Comparison of ENCODE assay signal across 30 cellular contexts in the genomic region with DNA sequence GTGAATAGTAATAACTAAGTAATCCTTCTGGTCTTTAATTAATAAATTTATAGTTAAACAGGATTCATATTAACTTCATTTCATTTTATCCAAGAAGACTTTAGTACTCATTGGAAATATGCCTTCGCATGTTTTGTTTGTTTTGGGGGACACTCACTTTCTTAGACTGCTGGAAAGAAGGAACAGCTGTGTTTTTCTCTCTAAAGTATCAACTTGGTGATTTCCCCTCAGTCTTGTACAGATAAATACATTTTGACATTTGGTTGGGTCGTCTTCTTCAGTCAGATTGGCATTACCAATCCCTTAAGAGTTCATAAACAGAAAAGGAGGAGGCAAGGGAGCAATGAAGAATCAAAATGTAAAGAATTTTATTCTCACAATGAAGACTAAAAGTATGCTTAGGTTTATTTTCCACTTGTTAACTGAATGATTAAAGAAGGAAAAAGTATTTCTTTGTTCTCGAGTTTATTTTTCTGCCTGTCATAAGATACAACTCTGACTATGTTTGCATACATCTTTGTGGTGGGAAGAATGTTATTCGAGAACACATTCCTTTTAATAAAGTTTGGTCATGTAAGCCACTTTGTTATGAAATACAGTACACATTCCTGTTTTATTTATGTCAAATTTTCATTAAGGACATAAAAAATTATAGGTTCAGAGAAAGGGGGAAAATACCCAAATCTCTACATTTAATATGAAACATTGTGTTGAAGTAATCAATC.
"Had no signal": no experiment of that assay in that cellular context is flagged by ENCODE, and none has a peak within 500 bp of the region (broad histone marks: within the 10 kb centered on the region; RNA-seq: fewer than 3 reads in every experiment).

No MANE protein-coding gene starts in this region.

- H3K9me3 Mint-ChIP-seq: activated CD4-positive, alpha-beta memory T cell treated with anti-CD3 and anti-CD28 coated beads, Interleukin-2, amount 10 ng/mL, durations not matched to agents 7 days and 5 days; activated CD4-positive, alpha-beta T cell treated with anti-CD3 and anti-CD28 coated beads, Interleukin-2, amount 10 ng/mL, durations not matched to agents 7 days and 5 days; activated naive CD4-positive, alpha-beta T cell treated with anti-CD3 and anti-CD28 coated beads, Interleukin-2, amount 10 ng/mL, durations not matched to agents 7 days and 5 days; activated naive CD8-positive, alpha-beta T cell treated with anti-CD3 and anti-CD28 coated beads, Interleukin-2, amount 10 ng/mL, durations not matched to agents 7 days and 5 days; activated T-cell treated with anti-CD3 and anti-CD28 coated beads, Interleukin-2, amount 50 U/mL, for 24 hours; memory B cell; neural crest cell; stimulated activated naive CD8-positive, alpha-beta T cell treated with anti-CD3 and anti-CD28 coated beads, Interleukin-15, Interleukin-2, amounts not matched to agents 100 ng/mL and 50 ng/mL, for 24 hours; WTC11 had no signal

- H3K4me1 Mint-ChIP-seq: activated CD4-positive, alpha-beta memory T cell treated with anti-CD3 and anti-CD28 coated beads, Interleukin-2, amount 10 ng/mL, durations not matched to agents 7 days and 5 days; activated CD4-positive, alpha-beta T cell treated with anti-CD3 and anti-CD28 coated beads, Interleukin-2, amount 10 ng/mL, durations not matched to agents 7 days and 5 days; activated naive CD4-positive, alpha-beta T cell treated with anti-CD3 and anti-CD28 coated beads, Interleukin-2, amount 10 ng/mL, durations not matched to agents 7 days and 5 days; activated naive CD8-positive, alpha-beta T cell treated with anti-CD3 and anti-CD28 coated beads, Interleukin-2, amount 10 ng/mL, durations not matched to agents 7 days and 5 days; immature natural killer cell; naive thymus-derived CD8-positive, alpha-beta T cell; neural crest cell; T-helper 17 cell had no signal

- H3K4me1 ChIP-seq: heart left ventricle had no signal

- H3K27ac ChIP-seq: epithelial cell of prostate, esophagus squamous epithelium, heart left ventricle, thoracic aorta had no signal

- H3K27me3 ChIP-seq: esophagus squamous epithelium, heart left ventricle had no signal

- ATAC-seq: heart left ventricle; naive thymus-derived CD8-positive, alpha-beta T cell; right cardiac atrium; T-helper 17 cell; WTC11 had no signal

- H3K27ac Mint-ChIP-seq: activated CD4-positive, alpha-beta memory T cell treated with anti-CD3 and anti-CD28 coated beads, Interleukin-2, amount 10 ng/mL, durations not matched to agents 7 days and 5 days; activated CD4-positive, alpha-beta T cell treated with anti-CD3 and anti-CD28 coated beads, Interleukin-2, amount 10 ng/mL, durations not matched to agents 7 days and 5 days; activated naive CD4-positive, alpha-beta T cell treated with anti-CD3 and anti-CD28 coated beads, Interleukin-2, amount 10 ng/mL, durations not matched to agents 7 days and 5 days; activated naive CD8-positive, alpha-beta T cell treated with anti-CD3 and anti-CD28 coated beads, Interleukin-2, amount 10 ng/mL, durations not matched to agents 7 days and 5 days; activated T-cell treated with anti-CD3 and anti-CD28 coated beads, Interleukin-2, amount 50 U/mL, for 24 hours; immature natural killer cell; memory B cell; naive thymus-derived CD8-positive, alpha-beta T cell; stimulated activated naive CD8-positive, alpha-beta T cell treated with anti-CD3 and anti-CD28 coated beads, Interleukin-15, Interleukin-2, amounts not matched to agents 100 ng/mL and 50 ng/mL, for 24 hours; T-helper 17 cell; WTC11 had no signal

- H3K4me3 ChIP-seq: esophagus squamous epithelium, heart left ventricle, thoracic aorta had no signal

- H3K4me3 Mint-ChIP-seq: activated CD4-positive, alpha-beta memory T cell treated with anti-CD3 and anti-CD28 coated beads, Interleukin-2, amount 10 ng/mL, durations not matched to agents 7 days and 5 days; activated CD4-positive, alpha-beta T cell treated with anti-CD3 and anti-CD28 coated beads, Interleukin-2, amount 10 ng/mL, durations not matched to agents 7 days and 5 days; activated naive CD4-positive, alpha-beta T cell treated with anti-CD3 and anti-CD28 coated beads, Interleukin-2, amount 10 ng/mL, durations not matched to agents 7 days and 5 days; activated naive CD8-positive, alpha-beta T cell treated with anti-CD3 and anti-CD28 coated beads, Interleukin-2, amount 10 ng/mL, durations not matched to agents 7 days and 5 days; activated T-cell treated with anti-CD3 and anti-CD28 coated beads, Interleukin-2, amount 50 U/mL, for 24 hours; immature natural killer cell; memory B cell; naive thymus-derived CD8-positive, alpha-beta T cell; neural crest cell; stimulated activated naive CD8-positive, alpha-beta T cell treated with anti-CD3 and anti-CD28 coated beads, Interleukin-15, Interleukin-2, amounts not matched to agents 100 ng/mL and 50 ng/mL, for 24 hours; T-helper 17 cell; WTC11 had no signal

- DNase-seq: activated CD4-positive, alpha-beta memory T cell treated with anti-CD3 and anti-CD28 coated beads, Interleukin-2, amount 10 ng/mL, durations not matched to agents 7 days and 5 days; activated CD4-positive, alpha-beta T cell treated with anti-CD3 and anti-CD28 coated beads for 1 hour; activated CD4-positive, alpha-beta T cell treated with anti-CD3 and anti-CD28 coated beads, Interleukin-2, amount 10 ng/mL, durations not matched to agents 7 days and 5 days; activated CD8-positive, alpha-beta memory T cell treated with anti-CD3 and anti-CD28 coated beads, Interleukin-2, amount 50 U/mL, for 48 hours; activated gamma-delta T cell; activated naive CD4-positive, alpha-beta T cell treated with anti-CD3 and anti-CD28 coated beads, Interleukin-2, amount 10 ng/mL, durations not matched to agents 7 days and 5 days; activated naive CD8-positive, alpha-beta T cell treated with anti-CD3 and anti-CD28 coated beads, Interleukin-2, amount 10 ng/mL, durations not matched to agents 7 days and 5 days; activated T-cell treated with anti-CD3 and anti-CD28 coated beads, Interleukin-2, amount 50 U/mL, for 24 hours; amniotic stem cell; caudate nucleus; effector CD8-positive, alpha-beta T cell; esophagus squamous epithelium; foreskin fibroblast; heart left ventricle; hypothalamus; immature natural killer cell; midbrain; naive thymus-derived CD8-positive, alpha-beta T cell; nucleus accumbens; right cardiac atrium; stimulated activated CD4-positive, alpha-beta T cell treated with anti-CD3 and anti-CD28 coated beads, Interleukin-2, amount 100 ng/mL, for 48 hours; T-helper 17 cell; T1000; trophoblast cell had no signal

- H3K36me3 ChIP-seq: esophagus squamous epithelium, heart left ventricle, thoracic aorta had no signal

- H3K36me3 Mint-ChIP-seq: activated naive CD4-positive, alpha-beta T cell treated with anti-CD3 and anti-CD28 coated beads, Interleukin-2, amount 10 ng/mL, durations not matched to agents 7 days and 5 days; activated naive CD8-positive, alpha-beta T cell treated with anti-CD3 and anti-CD28 coated beads, Interleukin-2, amount 10 ng/mL, durations not matched to agents 7 days and 5 days; immature natural killer cell; memory B cell; naive thymus-derived CD8-positive, alpha-beta T cell; WTC11 had no signal

- H3K9me3 ChIP-seq: esophagus squamous epithelium, heart left ventricle, thoracic aorta had no signal

- H3K27me3 Mint-ChIP-seq: activated CD4-positive, alpha-beta T cell treated with anti-CD3 and anti-CD28 coated beads, Interleukin-2, amount 10 ng/mL, durations not matched to agents 7 days and 5 days; activated naive CD4-positive, alpha-beta T cell treated with anti-CD3 and anti-CD28 coated beads, Interleukin-2, amount 10 ng/mL, durations not matched to agents 7 days and 5 days; stimulated activated naive CD8-positive, alpha-beta T cell treated with anti-CD3 and anti-CD28 coated beads, Interleukin-15, Interleukin-2, amounts not matched to agents 100 ng/mL and 50 ng/mL, for 24 hours had no signal
